8 cellular contexts compared by ENCODE assay signal in the genomic region with DNA sequence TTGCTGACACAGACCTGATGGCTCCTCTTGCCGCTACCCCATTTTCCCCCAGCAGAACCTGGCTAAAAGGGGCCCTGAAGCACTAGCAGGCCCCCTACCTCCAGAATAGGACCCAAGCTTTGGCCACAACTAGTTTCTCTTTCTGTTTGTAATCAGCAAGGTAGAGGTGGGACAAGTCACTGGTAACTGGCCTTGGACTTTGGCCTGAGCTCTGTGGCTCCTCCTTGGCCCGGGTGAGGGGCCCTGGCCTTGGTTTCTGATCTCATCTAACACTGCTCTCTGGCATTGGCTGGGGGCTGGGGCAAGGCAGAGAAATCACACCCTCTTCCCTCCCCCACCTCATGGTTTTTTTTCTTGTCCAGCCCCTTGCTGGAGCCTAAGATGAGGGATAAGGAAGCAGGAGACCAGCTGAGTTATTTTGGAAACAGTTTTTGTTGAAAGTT. TPM values are rescaled to one million over a fixed set of nuclear protein-coding genes. Genes with fewer than 3 reads are reported as not detected.
DNase-seq lines count a peak whose midpoint lies in the region; ATAC-seq and TF ChIP-seq lines count a peak whose summit lies in the region.

No MANE protein-coding gene starts in this region.

- H3K27me3 ChIP-seq in cardiac muscle cell (no peaks in the 10 kb centered on the region), ascending aorta (no peaks in the 10 kb centered on the region), lower lobe of right lung (ENCODE audit: low read depth) (no peaks in the 10 kb centered on the region)

- intact Hi-C loops in Right ventricle myocardium inferior (cut with DNase I) (no loop called here), ascending aorta (cut with DNase I) (loop anchor here (10.0 kb wide), 1 partner anchor 208 kb away; no protein-coding TSS in a partner anchor), lower lobe of right lung (cut with DNase I) (loop anchor here (10.0 kb wide), 1 partner anchor 62 kb away; a partner anchor contains a TSS)

- H3K4me3 ChIP-seq in cardiac muscle cell: peak overlapping the region; percentile 64
- peak overlapping the region; percentile 88 for H3K4me3 ChIP-seq in ascending aorta
- peak overlapping the region; percentile 100 for H3K4me3 ChIP-seq in lower lobe of right lung
- H3K4me3 ChIP-seq in urinary bladder (ENCODE audit: low read depth, low read length): peak overlapping the region; percentile 87

- DNase-seq in cardiac muscle cell (ENCODE audit: low read depth in 1 of 2, low spot score in 1 of 2) (no peak), Right ventricle myocardium inferior (ENCODE audit: missing footprints) (no peak), ascending aorta (ENCODE audit: low spot score in 2 of 2) (peak in 1 of 2 donors; percentile 68), lower lobe of right lung (peak; percentile 39), ureter (ENCODE audit: low spot score) (no peak)

- H3K27ac ChIP-seq in cardiac muscle cell (peak overlapping the region; percentile 73), ascending aorta (peak overlapping the region; percentile 93 to 98), lower lobe of right lung (peak overlapping the region; percentile 99), urinary bladder (ENCODE audit: low read depth) (no peak overlapping the region)

- TF ChIP-seq CTCF in cardiac muscle cell (IDR thresholded peaks at IDR 0.05; ENCODE audit: low read depth, low read length) (no peak), ascending aorta (IDR thresholded peaks at IDR 0.05) (no peak), lower lobe of right lung (IDR thresholded peaks at IDR 0.05) (no peak)

- H3K36me3 ChIP-seq in cardiac muscle cell (peaks cover 21% of the 10 kb centered on the region), ascending aorta (peaks cover 16 to 26% of the 10 kb centered on the region in 2 donors), lower lobe of right lung (peaks cover 29% of the 10 kb centered on the region), urinary bladder (ENCODE audit: insufficient read depth) (no peaks in the 10 kb centered on the region)

- no peaks in the 10 kb centered on the region for H3K9me3 ChIP-seq in cardiac muscle cell (ENCODE audit: low read depth)
- no peaks in the 10 kb centered on the region for H3K9me3 ChIP-seq in ascending aorta
- no peaks in the 10 kb centered on the region for H3K9me3 ChIP-seq in lower lobe of right lung

- ATAC-seq in Right ventricle myocardium inferior (no peak), lower lobe of right lung (no peak), GM21737 (IDR thresholded peaks at IDR 0.05; ENCODE audit: unreplicated experiment) (no peak), HG02981 (IDR thresholded peaks at IDR 0.05; ENCODE audit: unreplicated experiment) (no peak)

- peaks cover 21% of the 10 kb centered on the region for H3K4me1 ChIP-seq in cardiac muscle cell (ENCODE audit: low read depth)
- peaks cover 18 to 51% of the 10 kb centered on the region in 2 donors for H3K4me1 ChIP-seq in ascending aorta
- peaks cover 29% of the 10 kb centered on the region for H3K4me1 ChIP-seq in lower lobe of right lung
- H3K4me1 ChIP-seq in urinary bladder (ENCODE audit: insufficient read depth): no peaks in the 10 kb centered on the region

- 22% methylated on average over 2 of the region's 2 CpGs for WGBS in urinary bladder

RNA-seq across cellular contexts. Expression of a gene that starts 2.1 kb away (rescaled TPM):
- total RNA-seq in cardiac muscle cell: 414 and 867 TPM in 2 replicates
- polyA plus RNA-seq in cardiac muscle cell: 412 and 576 TPM in 2 replicates
- total RNA-seq in Right ventricle myocardium inferior: 378 TPM
- 159 TPM for total RNA-seq in ascending aorta
- total RNA-seq in lower lobe of right lung: 155 TPM
- 121 TPM for total RNA-seq in urinary bladder
- 309 TPM for polyA plus RNA-seq in urinary bladder
- 253 TPM for total RNA-seq in ureter

RNA-seq across cellular contexts. Expression of a gene that starts 21.7 kb away (rescaled TPM):
- 0.12 and 0.35 TPM in 2 replicates for total RNA-seq in cardiac muscle cell
- 0.82 TPM in 1 of 2 replicates, not detected in the other for polyA plus RNA-seq in cardiac muscle cell
- 3.8 TPM for total RNA-seq in Right ventricle myocardium inferior
- 120 TPM for total RNA-seq in ascending aorta
- total RNA-seq in lower lobe of right lung: 6.9 TPM
- 2.6 TPM for total RNA-seq in urinary bladder
- polyA plus RNA-seq in urinary bladder: 4.0 TPM
- total RNA-seq in ureter: 3.5 TPM

RNA-seq across cellular contexts. Expression of a gene that starts 32.8 kb away (rescaled TPM):
- total RNA-seq in cardiac muscle cell: not detected in 2 replicates
- polyA plus RNA-seq in cardiac muscle cell: 6.8 and 16.2 TPM in 2 replicates
- not detected for total RNA-seq in Right ventricle myocardium inferior
- not detected for total RNA-seq in ascending aorta
- total RNA-seq in lower lobe of right lung: not detected
- not detected for total RNA-seq in urinary bladder
- polyA plus RNA-seq in urinary bladder: not detected
- not detected for total RNA-seq in ureter

RNA-seq across cellular contexts. Expression of a gene that starts 57.8 kb away (rescaled TPM):
- total RNA-seq in cardiac muscle cell (115 and 142 TPM in 2 replicates), Right ventricle myocardium inferior (14.1 TPM), ascending aorta (104 TPM), lower lobe of right lung (4.9 TPM), urinary bladder (20.0 TPM), ureter (25.6 TPM)
- polyA plus RNA-seq in cardiac muscle cell (107 and 153 TPM in 2 replicates), urinary bladder (78.9 TPM)

Comparison
In these comparisons a context has a peak if more than half of its experiments do, and no peak if none do; other contexts are left out.
1. RNA of a gene that starts 21.7 kb away (total RNA-seq): 120 TPM in ascending aorta (single experiment); 6.9 TPM in lower lobe of right lung (single experiment), 3.8 TPM in Right ventricle myocardium inferior (single experiment), 3.5 TPM in ureter (single experiment), 2.6 TPM in urinary bladder (single experiment) and 0.12 to 0.35 TPM in cardiac muscle cell; every median in the first group is over 10 times any median in the second.
2. Peak in every context shown above with its lines, with median percentiles within 50 percentile points of each other: H3K4me3 ChIP-seq.